In genomic region chr19:33509774-33510173, GRCh38 we compare ENCODE assay signal across 20 cellular contexts.
"Had no signal": no experiment of that assay in that cellular context is flagged by ENCODE, and none has a peak within 500 bp of the region (broad histone marks: within the 10 kb centered on the region; RNA-seq: fewer than 3 reads in every experiment).

No MANE protein-coding gene starts in this region.

- H3K36me3 ChIP-seq: neutrophil, thyroid gland had no signal

- DNase-seq: activated B cell treated with CpG ODN at 0.5 μM for 24 hours; activated CD4-positive, alpha-beta T cell treated with anti-CD3 and anti-CD28 coated beads for 48 hours; activated CD8-positive, alpha-beta T cell treated with anti-CD3 and anti-CD28 coated beads for 36 hours; activated naive CD4-positive, alpha-beta T cell treated with anti-CD3 and anti-CD28 coated beads, Interleukin-2, amount 50 U/mL, for 16 hours; activated T-cell treated with anti-CD3 and anti-CD28 coated beads, Interleukin-2, amount 50 U/mL, for 1 hour; erythroblast; lower lobe of right lung; natural killer cell; stimulated activated naive B cell treated with anti-CD40 and anti-IgM and Interleukin-4, amounts not matched to agents 10 μg/mL and 1 μg/mL and 100 μg/mL, for 72 hours; T-helper 1 cell; T-helper 9 cell; thyroid gland had no signal

- H3K4me1 ChIP-seq: ascending aorta, lower lobe of right lung, thyroid gland, vagina had no signal

- H3K9me3 ChIP-seq: ascending aorta, lower lobe of right lung, neutrophil, thyroid gland, vagina had no signal

- ATAC-seq: activated CD8-positive, alpha-beta T cell treated with anti-CD3 and anti-CD28 coated beads for 36 hours; activated T-helper 17 cell treated with anti-CD3 and anti-CD28 coated beads, Interleukin-2, amount 50 U/mL, for 72 hours; lower lobe of right lung; natural killer cell; sciatic nerve; stimulated activated naive B cell treated with anti-CD40 and anti-IgM and Interleukin-4, amounts not matched to agents 10 μg/mL and 1 μg/mL and 100 μg/mL, for 72 hours had no signal

- H3K27ac ChIP-seq: ascending aorta, coronary artery, lower lobe of right lung, neutrophil, parathyroid adenoma, thyroid gland, vagina had no signal

- H3K27me3 ChIP-seq: ascending aorta, neutrophil, thyroid gland, vagina had no signal

- H3K4me3 ChIP-seq: ascending aorta, coronary artery, lower lobe of right lung, smooth muscle cell, thyroid gland, vagina had no signal
